In the genomic region with DNA sequence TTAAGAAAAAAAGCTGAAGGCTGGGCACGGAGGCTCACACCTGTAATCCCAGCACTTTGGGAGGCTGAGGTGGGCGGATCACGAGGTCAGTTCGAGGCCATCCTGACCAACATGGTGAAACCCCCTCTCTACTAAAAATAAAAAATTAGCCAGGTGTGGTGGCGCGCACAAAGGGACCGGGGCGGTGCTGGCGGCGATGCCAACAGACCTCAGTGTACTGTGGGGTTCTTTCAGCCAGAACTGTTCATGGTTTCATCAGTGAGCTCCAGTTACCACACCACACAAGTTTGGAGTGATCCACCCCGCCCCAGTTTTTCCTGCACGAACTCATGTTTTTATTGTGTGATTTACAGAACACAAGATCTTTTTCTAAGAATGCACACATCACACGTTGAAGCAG, we compare ENCODE assay signal across 13 cellular contexts. TPM values are rescaled to one million over a fixed set of nuclear protein-coding genes. Genes with fewer than 3 reads are reported as not detected.
DNase-seq lines count a peak whose midpoint lies in the region; FAIRE-seq and TF ChIP-seq lines count a peak whose summit lies in the region.
"Had no signal": no experiment of that assay in that cellular context is flagged by ENCODE, and none has a peak within 500 bp of the region (broad histone marks: within the 10 kb centered on the region; RNA-seq: fewer than 3 reads in every experiment).

No MANE protein-coding gene starts in this region.

- H3K36me3 ChIP-seq in breast epithelium (no peaks in the 10 kb centered on the region), mammary epithelial cell (ENCODE audit: insufficient read depth, low read length) (no peaks in the 10 kb centered on the region), neutrophil (no peaks in the 10 kb centered on the region), uterus (no peaks in the 10 kb centered on the region)

- H3K9me3 ChIP-seq in breast epithelium: no peaks in the 10 kb centered on the region
- H3K9me3 ChIP-seq in mammary epithelial cell (replicated peaks; ENCODE audit: insufficient read depth, low read length): no peaks in the 10 kb centered on the region
- H3K9me3 ChIP-seq in neutrophil: no peaks in the 10 kb centered on the region
- H3K9me3 ChIP-seq in uterus: no peaks in the 10 kb centered on the region

- 86% methylated on average over 10 of the region's 13 CpGs for WGBS in mammary epithelial cell (ENCODE audit: low coverage, missing lambda C conversion rate)

- intact Hi-C loops in breast epithelium (cut with DNase I; ENCODE audit: low total_unique reads) (no loop called here), mammary epithelial cell (cut with micrococcal nuclease) (no loop called here), uterus (cut with DNase I; ENCODE audit: low total_unique reads) (no loop called here)

- H3K4me3 Mint-ChIP-seq in brain: no peak overlapping the region
- H3K4me3 Mint-ChIP-seq: neural crest cell had no signal

- TF ChIP-seq POLR2A in breast epithelium (IDR thresholded peaks at IDR 0.05) (no peak), uterus (IDR thresholded peaks at IDR 0.05) (no peak)

- peaks cover 40% of the 10 kb centered on the region for H3K4me1 Mint-ChIP-seq in brain

- no peak for FAIRE-seq in D721Med (lab: Jason Lieb, UNC)
- FAIRE-seq: small intestine had no signal

- H3K9me3 Mint-ChIP-seq in brain: peaks cover 0 to 14% (median 0%) of the 10 kb centered on the region in 5 experiments
- H3K9me3 Mint-ChIP-seq: effector memory CD8-positive, alpha-beta T cell; neural crest cell had no signal

- CTCF ChIA-PET in mammary epithelial cell (lab: Charles Lee; ENCODE audit: low non-redundant PET): no interaction called here

- H3K9ac ChIP-seq in mammary epithelial cell (ENCODE audit: insufficient read depth, low read length): no peak overlapping the region

- no peak overlapping the region for H2AFZ ChIP-seq in mammary epithelial cell (ENCODE audit: low read depth, low read length)

- no peaks in the 10 kb centered on the region for H4K20me1 ChIP-seq in mammary epithelial cell (ENCODE audit: insufficient read depth, low read length)

- dilution Hi-C loops in mammary epithelial cell (cut with HindIII; ENCODE audit: low sequenced_read_pairs): loop anchor here (5.0 kb wide), 1 partner anchor 74 kb away; no protein-coding TSS in a partner anchor

- H3K27ac ChIP-seq in breast epithelium (peak overlapping the region; percentile 29 to 75), mammary epithelial cell (ENCODE audit: insufficient read depth, low read depth, low read length) (no peak overlapping the region), neutrophil (peak overlapping the region; percentile 86), uterus (peak overlapping the region; percentile 41 to 52)
- H3K27ac ChIP-seq: VCaP had no signal

- BruUV-seq in mammary epithelial cell (replicated peaks; lab: Mats Ljungman, UMichigan): no TSS peak

- peak overlapping the region in 3 of 5 experiments; percentile 36 to 80 (median 70) for H3K27ac Mint-ChIP-seq in brain

- in situ Hi-C loops in mammary epithelial cell (cut with MboI; ENCODE audit: low sequenced_read_pairs in 2 of 2): no loop called here

- peaks cover 37% of the 10 kb centered on the region for H3K79me2 ChIP-seq in mammary epithelial cell (ENCODE audit: insufficient read depth, low read length)

- DNase-seq in breast epithelium (ENCODE audit: low spot score in 2 of 2) (no peak), mammary epithelial cell (no peak), uterus (no peak), NCI-H526 treated with DMSO at 0.1 percent for 48 hours (lab: John Stamatoyannopoulos, UW) (no peak), D721Med (ENCODE audit: insufficient read length, low spot score) (no peak), putamen (ENCODE audit: low spot score) (no peak)
- DNase-seq: effector memory CD8-positive, alpha-beta T cell; left colon; small intestine had no signal

- H3K27me3 Mint-ChIP-seq in brain: no peaks in the 10 kb centered on the region
- H3K27me3 Mint-ChIP-seq: effector memory CD8-positive, alpha-beta T cell had no signal

- H3K27me3 ChIP-seq in breast epithelium: peaks cover 0 to 30% of the 10 kb centered on the region in 2 donors
- no peaks in the 10 kb centered on the region for H3K27me3 ChIP-seq in mammary epithelial cell (ENCODE audit: insufficient read depth, low read length)
- no peaks in the 10 kb centered on the region for H3K27me3 ChIP-seq in neutrophil
- no peaks in the 10 kb centered on the region for H3K27me3 ChIP-seq in uterus

- H3K4me3 ChIP-seq in breast epithelium: no peak overlapping the region
- no peak overlapping the region for H3K4me3 ChIP-seq in mammary epithelial cell (replicated peaks in 1 of 3; ENCODE audit: insufficient read depth in 1 of 3, low read depth in 2 of 3, low read length in 3 of 3)
- no peak overlapping the region for H3K4me3 ChIP-seq in neutrophil (ENCODE audit: low read depth in 1 of 2, low read length in 1 of 2)
- H3K4me3 ChIP-seq in uterus: no peak overlapping the region

- no peak for TF ChIP-seq CTCF in breast epithelium (IDR thresholded peaks at IDR 0.05)
- no peak for TF ChIP-seq CTCF in mammary epithelial cell (conservative IDR thresholded peaks at IDR 0.05 in 1 of 2, IDR thresholded peaks at IDR 0.05 in 1 of 2; ENCODE audit: extremely low read depth in 1 of 2, insufficient read depth in 1 of 2, low read depth in 1 of 2, low read length in 2 of 2)
- no peak for TF ChIP-seq CTCF in brain (conservative IDR thresholded peaks at IDR 0.05)
- no peak for TF ChIP-seq CTCF in neutrophil (IDR thresholded peaks at IDR 0.05)
- no peak for TF ChIP-seq CTCF in uterus (IDR thresholded peaks at IDR 0.05)
- no peak for TF ChIP-seq CTCF in D721Med (IDR thresholded peaks at IDR 0.05; ENCODE audit: insufficient read depth, missing control alignments)

- H3K4me2 ChIP-seq in mammary epithelial cell (ENCODE audit: insufficient read depth, low read depth, low read length): no peak overlapping the region

- H3K4me1 ChIP-seq in breast epithelium: no peaks in the 10 kb centered on the region
- H3K4me1 ChIP-seq in mammary epithelial cell (ENCODE audit: insufficient read depth, low read length): peaks cover 2% of the 10 kb centered on the region
- peaks cover 56 to 65% of the 10 kb centered on the region in 2 experiments for H3K4me1 ChIP-seq in neutrophil (ENCODE audit: control insufficient read depth in 1 of 2, insufficient read depth in 1 of 2, low read depth in 1 of 2, low read length in 1 of 2)
- H3K4me1 ChIP-seq in uterus: no peaks in the 10 kb centered on the region

- H3K36me3 Mint-ChIP-seq in brain: peaks cover 9% of the 10 kb centered on the region

RNA-seq across cellular contexts. Expression of a gene that starts 21.2 kb away (rescaled TPM):
- total RNA-seq in breast epithelium (10 to 100 TPM; 43.7 to 66.2 (median 50.8) TPM), mammary epithelial cell (100 to 1,000 TPM in 1 of 2 donors, 10 to 100 TPM in 1; 69.0 to 129 TPM), uterus (10 to 100 TPM in 3 of 4 donors, 1 to 10 TPM in 1; 9.7 to 52.6 (median 35.8) TPM)
- polyA plus RNA-seq in mammary epithelial cell (68.1 TPM), brain (ENCODE audit: insufficient read depth, low read depth, low replicate concordance) (76.3 TPM)
- polyA minus RNA-seq in mammary epithelial cell: 63.3 TPM

RNA-seq across cellular contexts. Expression of a gene that starts 56.7 kb away (rescaled TPM):
- total RNA-seq in breast epithelium (10 to 100 TPM; 56.3 to 58.3 (median 57.8) TPM), mammary epithelial cell (10 to 100 TPM; 17.5 to 35.6 TPM), uterus (100 to 1,000 TPM in 1 of 4 donors, 10 to 100 TPM in 3; 29.7 to 106 (median 50.6) TPM)
- polyA plus RNA-seq in mammary epithelial cell (12.1 TPM), brain (ENCODE audit: insufficient read depth, low read depth, low replicate concordance) (40.8 TPM)
- polyA minus RNA-seq in mammary epithelial cell: 50.5 TPM
